Comparison of ENCODE assay signal across 13 cellular contexts in genomic region chr6:35473075-35473848, GRCh38. TPM values are rescaled to one million over a fixed set of nuclear protein-coding genes. Genes with fewer than 3 reads are reported as not detected.
DNase-seq lines count a peak whose midpoint lies in the region; TF ChIP-seq lines count a peak whose summit lies in the region.
"Had no signal": no experiment of that assay in that cellular context is flagged by ENCODE, and none has a peak within 500 bp of the region (broad histone marks: within the 10 kb centered on the region; RNA-seq: fewer than 3 reads in every experiment).

No MANE protein-coding gene starts in this region.

- peaks cover 46% of the 10 kb centered on the region for H3K36me3 Mint-ChIP-seq in activated naive CD4-positive, alpha-beta T cell treated with anti-CD3 and anti-CD28 coated beads for 36 hours (ENCODE audit: low read depth)
- peaks cover 39% of the 10 kb centered on the region for H3K36me3 Mint-ChIP-seq in activated T-helper 1 cell treated with anti-CD3 and anti-CD28 coated beads, Interleukin-12 subunit alpha, Interleukin-12 subunit beta, Interleukin-2, Interleukin-4 antibody, amounts not matched to agents 30 ng/mL and 10 ng/mL and 1 ng/mL, durations not matched to agents 14 hours and 24 hours and 36 hours (ENCODE audit: low read depth)
- H3K36me3 Mint-ChIP-seq in CD8-positive, alpha-beta memory T cell, result peaks cover 0 to 57% (median 10%) of the 10 kb centered on the region in 3 donors
- H3K36me3 Mint-ChIP-seq in osteocyte (ENCODE audit: unreplicated experiment), result peaks cover 25% of the 10 kb centered on the region

- no peaks in the 10 kb centered on the region for H3K9me3 Mint-ChIP-seq in activated naive CD4-positive, alpha-beta T cell treated with anti-CD3 and anti-CD28 coated beads for 36 hours
- no peaks in the 10 kb centered on the region for H3K9me3 Mint-ChIP-seq in activated T-helper 1 cell treated with anti-CD3 and anti-CD28 coated beads, Interleukin-12 subunit alpha, Interleukin-12 subunit beta, Interleukin-2, Interleukin-4 antibody, amounts not matched to agents 30 ng/mL and 10 ng/mL and 1 ng/mL, durations not matched to agents 14 hours and 24 hours and 36 hours
- no peaks in the 10 kb centered on the region for H3K9me3 Mint-ChIP-seq in CD8-positive, alpha-beta memory T cell
- H3K9me3 Mint-ChIP-seq in osteocyte (ENCODE audit: unreplicated experiment), result no peaks in the 10 kb centered on the region

- H3K9me3 ChIP-seq in HUES64 (ENCODE audit: insufficient read depth, low read depth, low read length), result no peaks in the 10 kb centered on the region
- no peaks in the 10 kb centered on the region for H3K9me3 ChIP-seq in CD8-positive, alpha-beta memory T cell (ENCODE audit: low read length)

- 83% methylated on average over 9 of the region's 9 CpGs for WGBS in HUES64

- DNase-seq in activated naive CD4-positive, alpha-beta T cell treated with anti-CD3 and anti-CD28 coated beads for 36 hours, result no peak
- no peak for DNase-seq in activated naive CD4-positive, alpha-beta T cell treated with Interleukin-2 at 50 U/mL for 16 hours
- no peak for DNase-seq in activated T-helper 1 cell treated with anti-CD3 and anti-CD28 coated beads, Interleukin-12 subunit alpha, Interleukin-12 subunit beta, Interleukin-2, Interleukin-4 antibody, amounts not matched to agents 30 ng/mL and 10 ng/mL and 1 ng/mL, durations not matched to agents 14 hours and 24 hours and 36 hours (ENCODE audit: low spot score)
- peak; percentile 62 for DNase-seq in stimulated activated CD8-positive, alpha-beta memory T cell treated with anti-CD3 and anti-CD28 coated beads, Interleukin-4, amount 100 ng/mL, for 48 hours
- no peak for DNase-seq in CD8-positive, alpha-beta memory T cell
- DNase-seq in osteocyte (ENCODE audit: extremely low spot score, unreplicated experiment), result no peak
- DNase-seq in dedifferentiated amniotic fluid mesenchymal stem cell (ENCODE audit: extremely low spot score), result no peak
- DNase-seq: dermis blood vessel endothelial cell; naive thymus-derived CD4-positive, alpha-beta T cell; NCI-H2227 treated with DMSO at 0.1 percent for 48 hours had no signal

- H3K4me1 Mint-ChIP-seq in activated naive CD4-positive, alpha-beta T cell treated with anti-CD3 and anti-CD28 coated beads for 36 hours (ENCODE audit: low read depth), result peaks cover 31% of the 10 kb centered on the region
- H3K4me1 Mint-ChIP-seq in activated T-helper 1 cell treated with anti-CD3 and anti-CD28 coated beads, Interleukin-12 subunit alpha, Interleukin-12 subunit beta, Interleukin-2, Interleukin-4 antibody, amounts not matched to agents 30 ng/mL and 10 ng/mL and 1 ng/mL, durations not matched to agents 14 hours and 24 hours and 36 hours (ENCODE audit: low read depth), result peaks cover 30% of the 10 kb centered on the region
- H3K4me1 Mint-ChIP-seq in CD8-positive, alpha-beta memory T cell, result peaks cover 28 to 37% (median 34%) of the 10 kb centered on the region in 3 donors
- H3K4me1 Mint-ChIP-seq in osteocyte (ENCODE audit: unreplicated experiment), result peaks cover 32% of the 10 kb centered on the region

- H3K9ac ChIP-seq in HUES64 (ENCODE audit: low read depth, low read length), result no peak overlapping the region

- H3K27ac ChIP-seq in HUES64 (ENCODE audit: low read depth, low read length), result peak overlapping the region; percentile 62; the same call in 1 of the 2 replicates
- H3K27ac ChIP-seq in CD8-positive, alpha-beta memory T cell (ENCODE audit: low read depth, low read length), result no peak overlapping the region

- H3K27me3 Mint-ChIP-seq in activated naive CD4-positive, alpha-beta T cell treated with anti-CD3 and anti-CD28 coated beads for 36 hours (ENCODE audit: low read depth), result no peaks in the 10 kb centered on the region
- H3K27me3 Mint-ChIP-seq in activated T-helper 1 cell treated with anti-CD3 and anti-CD28 coated beads, Interleukin-12 subunit alpha, Interleukin-12 subunit beta, Interleukin-2, Interleukin-4 antibody, amounts not matched to agents 30 ng/mL and 10 ng/mL and 1 ng/mL, durations not matched to agents 14 hours and 24 hours and 36 hours (ENCODE audit: insufficient read depth), result no peaks in the 10 kb centered on the region
- peaks cover 0 to 5% of the 10 kb centered on the region in 2 donors for H3K27me3 Mint-ChIP-seq in CD8-positive, alpha-beta memory T cell
- no peaks in the 10 kb centered on the region for H3K27me3 Mint-ChIP-seq in osteocyte (ENCODE audit: unreplicated experiment)
- H3K27me3 Mint-ChIP-seq: naive thymus-derived CD4-positive, alpha-beta T cell had no signal

- intact Hi-C loops in activated naive CD4-positive, alpha-beta T cell treated with anti-CD3 and anti-CD28 coated beads for 36 hours (cut with micrococcal nuclease), result no loop called here
- intact Hi-C loops in activated T-helper 1 cell treated with anti-CD3 and anti-CD28 coated beads, Interleukin-12 subunit alpha, Interleukin-12 subunit beta, Interleukin-2, Interleukin-4 antibody, amounts not matched to agents 30 ng/mL and 10 ng/mL and 1 ng/mL, durations not matched to agents 14 hours and 24 hours and 36 hours (cut with micrococcal nuclease), result no loop called here

- H3K27me3 ChIP-seq in HUES64 (ENCODE audit: insufficient read depth, low read length), result no peaks in the 10 kb centered on the region
- H3K27me3 ChIP-seq in CD8-positive, alpha-beta memory T cell (ENCODE audit: insufficient read depth, low read length, poor library complexity, severe bottlenecking), result no peaks in the 10 kb centered on the region

- H3K4me3 Mint-ChIP-seq in activated naive CD4-positive, alpha-beta T cell treated with anti-CD3 and anti-CD28 coated beads for 36 hours, result no peak overlapping the region
- H3K4me3 Mint-ChIP-seq in activated T-helper 1 cell treated with anti-CD3 and anti-CD28 coated beads, Interleukin-12 subunit alpha, Interleukin-12 subunit beta, Interleukin-2, Interleukin-4 antibody, amounts not matched to agents 30 ng/mL and 10 ng/mL and 1 ng/mL, durations not matched to agents 14 hours and 24 hours and 36 hours, result no peak overlapping the region
- no peak overlapping the region for H3K4me3 Mint-ChIP-seq in CD8-positive, alpha-beta memory T cell
- H3K4me3 Mint-ChIP-seq in osteocyte (ENCODE audit: unreplicated experiment), result no peak overlapping the region
- H3K4me3 Mint-ChIP-seq: naive thymus-derived CD4-positive, alpha-beta T cell had no signal

- no peak for TF ChIP-seq CTCF in osteocyte (IDR thresholded peaks at IDR 0.05)

- no peak overlapping the region for H3K4me3 ChIP-seq in HUES64 (ENCODE audit: low read length)
- no peak overlapping the region for H3K4me3 ChIP-seq in CD8-positive, alpha-beta memory T cell (ENCODE audit: low read length)

- H3K27ac Mint-ChIP-seq in activated naive CD4-positive, alpha-beta T cell treated with anti-CD3 and anti-CD28 coated beads for 36 hours, result peak overlapping the region; percentile 46
- peak overlapping the region; percentile 23 for H3K27ac Mint-ChIP-seq in activated T-helper 1 cell treated with anti-CD3 and anti-CD28 coated beads, Interleukin-12 subunit alpha, Interleukin-12 subunit beta, Interleukin-2, Interleukin-4 antibody, amounts not matched to agents 30 ng/mL and 10 ng/mL and 1 ng/mL, durations not matched to agents 14 hours and 24 hours and 36 hours
- peak overlapping the region in 1 of 8 donors; percentile 56 for H3K27ac Mint-ChIP-seq in CD8-positive, alpha-beta memory T cell
- no peak overlapping the region for H3K27ac Mint-ChIP-seq in osteocyte (ENCODE audit: unreplicated experiment)

- POLR2A ChIA-PET in CD8-positive, alpha-beta memory T cell (lab: Charles Lee), result interaction anchor here (0.6 to 0.8 kb wide), 2 partner anchors 20 to 134 kb away, joined by 3 to 4 read pairs; no protein-coding TSS in a partner anchor

- H3K4me1 ChIP-seq in HUES64 (ENCODE audit: insufficient read depth, low read length), result peaks cover 4% of the 10 kb centered on the region; the same call in 1 of the 2 replicates
- peaks cover 32% of the 10 kb centered on the region for H3K4me1 ChIP-seq in CD8-positive, alpha-beta memory T cell (ENCODE audit: insufficient read depth, low read length)

- CTCF ChIA-PET in activated naive CD4-positive, alpha-beta T cell treated with anti-CD3 and anti-CD28 coated beads for 36 hours (lab: Charles Lee), result interaction anchor here (0.6 to 0.7 kb wide), 5 partner anchors 13 to 261 kb away, joined by 3 to 5 read pairs (median 3); no protein-coding TSS in a partner anchor
- CTCF ChIA-PET in CD8-positive, alpha-beta memory T cell (lab: Charles Lee), result interaction anchor here (0.8 to 1.6 kb wide), 2 partner anchors 9 to 24 kb away, joined by 3 read pairs; no protein-coding TSS in a partner anchor

- peaks cover 65% of the 10 kb centered on the region for H3K36me3 ChIP-seq in HUES64 (ENCODE audit: insufficient read depth, low read length)
- peaks cover 25% of the 10 kb centered on the region for H3K36me3 ChIP-seq in CD8-positive, alpha-beta memory T cell (ENCODE audit: insufficient read depth, low read length)

RNA-seq across cellular contexts. Expression of gene RPL10A, which starts 5.1 kb away (rescaled TPM):
- total RNA-seq in activated naive CD4-positive, alpha-beta T cell treated with anti-CD3 and anti-CD28 coated beads for 36 hours, result 1,000 to 10,000 TPM; 2,437 to 2,507 TPM
- polyA plus RNA-seq in HUES64 (2013, experiment 1 of 2), result 1,734 TPM
- 1,847 TPM for polyA plus RNA-seq in HUES64 (2013, experiment 2 of 2)
- 1,580 and 1,584 TPM in 2 replicates for total RNA-seq in activated T-helper 1 cell treated with anti-CD3 and anti-CD28 coated beads, Interleukin-12 subunit alpha, Interleukin-12 subunit beta, Interleukin-2, Interleukin-4 antibody, amounts not matched to agents 30 ng/mL and 10 ng/mL and 1 ng/mL, durations not matched to agents 14 hours and 24 hours and 36 hours
- 1,000 to 10,000 TPM; 1,737 to 1,739 TPM for total RNA-seq in CD8-positive, alpha-beta memory T cell
- polyA plus RNA-seq in CD8-positive, alpha-beta memory T cell, result 970 TPM
- total RNA-seq in osteocyte, result 1,177 and 1,245 TPM in 2 replicates

RNA-seq across cellular contexts. Expression of gene FANCE, which starts 21.1 kb away (rescaled TPM):
- 10 to 100 TPM; 16.3 TPM for total RNA-seq in activated naive CD4-positive, alpha-beta T cell treated with anti-CD3 and anti-CD28 coated beads for 36 hours
- polyA plus RNA-seq in HUES64 (2013, experiment 1 of 2), result 8.7 TPM
- 10.3 TPM for polyA plus RNA-seq in HUES64 (2013, experiment 2 of 2)
- total RNA-seq in activated T-helper 1 cell treated with anti-CD3 and anti-CD28 coated beads, Interleukin-12 subunit alpha, Interleukin-12 subunit beta, Interleukin-2, Interleukin-4 antibody, amounts not matched to agents 30 ng/mL and 10 ng/mL and 1 ng/mL, durations not matched to agents 14 hours and 24 hours and 36 hours, result 21.9 and 22.3 TPM in 2 replicates
- 10 to 100 TPM; 23.6 to 27.5 TPM for total RNA-seq in CD8-positive, alpha-beta memory T cell
- 6.5 TPM for polyA plus RNA-seq in CD8-positive, alpha-beta memory T cell
- total RNA-seq in osteocyte, result 7.8 TPM in 2 replicates

RNA-seq across cellular contexts. Expression of gene TEAD3, which starts 23.6 kb away (rescaled TPM):
- 1 to 10 TPM; 1.1 to 1.4 TPM for total RNA-seq in activated naive CD4-positive, alpha-beta T cell treated with anti-CD3 and anti-CD28 coated beads for 36 hours
- 15.5 TPM for polyA plus RNA-seq in HUES64 (2013, experiment 1 of 2)
- polyA plus RNA-seq in HUES64 (2013, experiment 2 of 2), result 18.1 TPM
- total RNA-seq in activated T-helper 1 cell treated with anti-CD3 and anti-CD28 coated beads, Interleukin-12 subunit alpha, Interleukin-12 subunit beta, Interleukin-2, Interleukin-4 antibody, amounts not matched to agents 30 ng/mL and 10 ng/mL and 1 ng/mL, durations not matched to agents 14 hours and 24 hours and 36 hours, result 1.5 and 2.0 TPM in 2 replicates
- under 1 TPM; 0.53 to 0.90 TPM for total RNA-seq in CD8-positive, alpha-beta memory T cell
- 0.25 TPM for polyA plus RNA-seq in CD8-positive, alpha-beta memory T cell
- total RNA-seq in osteocyte, result 43.1 and 44.8 TPM in 2 replicates

RNA-seq across cellular contexts. Expression of gene TULP1, which starts 39.4 kb away (rescaled TPM):
- not detected for total RNA-seq in activated naive CD4-positive, alpha-beta T cell treated with anti-CD3 and anti-CD28 coated beads for 36 hours
- polyA plus RNA-seq in HUES64 (2013, experiment 1 of 2), result 0.30 TPM
- 0.13 TPM for polyA plus RNA-seq in HUES64 (2013, experiment 2 of 2)
- total RNA-seq in activated T-helper 1 cell treated with anti-CD3 and anti-CD28 coated beads, Interleukin-12 subunit alpha, Interleukin-12 subunit beta, Interleukin-2, Interleukin-4 antibody, amounts not matched to agents 30 ng/mL and 10 ng/mL and 1 ng/mL, durations not matched to agents 14 hours and 24 hours and 36 hours, result not detected in 2 replicates
- not detected for total RNA-seq in CD8-positive, alpha-beta memory T cell
- polyA plus RNA-seq in CD8-positive, alpha-beta memory T cell, result not detected
- not detected in 2 replicates for total RNA-seq in osteocyte
- total RNA-seq: dermis blood vessel endothelial cell; H4; kidney epithelial cell; naive thymus-derived CD4-positive, alpha-beta T cell had no signal
- polyA plus RNA-seq: naive thymus-derived CD4-positive, alpha-beta T cell had no signal

Comparison
In these comparisons a context has a peak if more than half of its experiments do, and no peak if none do; other contexts are left out.
1. RNA of gene TEAD3, which starts 23.6 kb away (total RNA-seq): 43.1 to 44.8 TPM in osteocyte; 1.5 to 2.0 TPM in activated T-helper 1 cell treated with anti-CD3 and anti-CD28 coated beads, Interleukin-12 subunit alpha, Interleukin-12 subunit beta, Interleukin-2, Interleukin-4 antibody, amounts not matched to agents 30 ng/mL and 10 ng/mL and 1 ng/mL, durations not matched to agents 14 hours and 24 hours and 36 hours, 1.1 to 1.4 TPM in activated naive CD4-positive, alpha-beta T cell treated with anti-CD3 and anti-CD28 coated beads for 36 hours and 0.53 to 0.90 TPM in CD8-positive, alpha-beta memory T cell; every median in the first group is over 10 times any median in the second.